In the genomic region with DNA sequence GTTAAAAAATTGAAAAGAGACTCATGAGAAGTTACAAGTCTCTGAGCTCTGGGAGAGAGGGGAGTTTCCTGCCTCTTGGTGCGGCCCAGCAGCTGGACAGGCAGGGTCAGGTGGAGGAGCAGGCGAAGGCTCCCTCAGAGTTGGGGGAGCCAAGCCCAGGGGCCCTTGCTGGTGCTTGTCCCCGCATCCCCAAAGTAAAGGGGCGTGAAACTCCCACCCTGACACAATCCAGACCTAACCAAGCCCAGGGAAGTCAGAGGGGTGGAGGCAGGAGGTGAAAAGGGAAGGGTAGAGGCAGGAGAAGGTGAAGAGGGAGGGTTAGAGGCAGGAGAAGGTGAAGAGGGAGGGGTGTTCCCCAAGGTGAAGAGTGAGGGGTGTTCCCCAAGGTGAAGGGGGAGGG, we compare ENCODE assay signal across 20 cellular contexts.
DNase-seq lines count a peak whose midpoint lies in the region; ATAC-seq and TF ChIP-seq lines count a peak whose summit lies in the region.
"Had no signal": no experiment of that assay in that cellular context is flagged by ENCODE, and none has a peak within 500 bp of the region (broad histone marks: within the 10 kb centered on the region; RNA-seq: fewer than 3 reads in every experiment).

No MANE protein-coding gene starts in this region.

- TF ChIP-seq POLR2A in heart left ventricle (IDR thresholded peaks at IDR 0.05) = no peak
- no peak for TF ChIP-seq POLR2A in sigmoid colon (IDR thresholded peaks at IDR 0.05)

- H3K27me3 ChIP-seq in right atrium auricular region (no peaks in the 10 kb centered on the region), heart left ventricle (peaks cover 0 to 12% (median 0%) of the 10 kb centered on the region in 9 donors), sigmoid colon (no peaks in the 10 kb centered on the region), GM23248 (replicated peaks; ENCODE audit: insufficient read depth) (no peaks in the 10 kb centered on the region)
- H3K27me3 ChIP-seq: BLaER1 had no signal

- 60 to 66% (median 62%) methylated on average over 4 of the region's 4 CpGs for WGBS in heart left ventricle, 4 donors
- WGBS in sigmoid colon, 2 donors = 51 to 70% methylated on average over 4 of the region's 4 CpGs
- WGBS in GM23248 (ENCODE audit: low coverage in 1 of 2, low lambda C conversion rate in 2 of 2, missing lambda C conversion rate in 2 of 2), 2 experiments = 6 to 14% methylated on average over 4 of the region's 4 CpGs

- no peaks in the 10 kb centered on the region for H3K9me3 ChIP-seq in right atrium auricular region
- H3K9me3 ChIP-seq in heart left ventricle = no peaks in the 10 kb centered on the region
- H3K9me3 ChIP-seq in sigmoid colon = no peaks in the 10 kb centered on the region
- H3K9me3 ChIP-seq in GM23248 (ENCODE audit: low read depth) = no peaks in the 10 kb centered on the region
- H3K9me3 ChIP-seq: BLaER1 had no signal

- no peaks in the 10 kb centered on the region for H3F3A ChIP-seq in GM23248 (ENCODE audit: insufficient read depth)

- H3K27ac Mint-ChIP-seq in activated naive CD4-positive, alpha-beta T cell treated with anti-CD3 and anti-CD28 coated beads for 36 hours = no peak overlapping the region
- H3K27ac Mint-ChIP-seq: B cell; CD4-positive, alpha-beta T cell had no signal

- H3K36me3 ChIP-seq in right atrium auricular region (no peaks in the 10 kb centered on the region), heart left ventricle (no peaks in the 10 kb centered on the region), sigmoid colon (no peaks in the 10 kb centered on the region), GM23248 (ENCODE audit: low read depth) (no peaks in the 10 kb centered on the region)
- H3K36me3 ChIP-seq: BLaER1 had no signal

- in situ Hi-C loops in GM23248 (cut with MboI) = no loop called here

- H2AFZ ChIP-seq in GM23248 = no peak overlapping the region

- H3K9me2 ChIP-seq in GM23248 (ENCODE audit: insufficient read depth) = no peaks in the 10 kb centered on the region

- peak; percentile 1 for DNase-seq in right atrium auricular region (ENCODE audit: low spot score)
- no peak for DNase-seq in heart left ventricle
- DNase-seq in mesenteric fat pad (ENCODE audit: low spot score) = peak; percentile 55
- peak; percentile 30 for DNase-seq in sigmoid colon
- no peak for DNase-seq in GM23248
- DNase-seq in OCI-M2 (lab: John Stamatoyannopoulos, UW; ENCODE audit: unreplicated experiment) = no peak
- no peak for DNase-seq in activated naive CD4-positive, alpha-beta T cell treated with anti-CD3 and anti-CD28 coated beads for 36 hours
- DNase-seq: CD4-positive, alpha-beta T cell; CD8-positive, alpha-beta memory T cell; DMS 273 treated with DMSO at 0.1 percent for 48 hours; DMS79; EL; GDM1; H7 had no signal

- ATAC-seq in heart left ventricle (no peak), GM18519 (IDR thresholded peaks at IDR 0.05; ENCODE audit: low FRiP score, unreplicated experiment) (no peak)
- ATAC-seq: HCT116 had no signal

- CTCF ChIA-PET in activated naive CD4-positive, alpha-beta T cell treated with anti-CD3 and anti-CD28 coated beads for 36 hours (lab: Charles Lee) = no interaction called here

- H3K9ac ChIP-seq in GM23248 = no peak overlapping the region
- H3K9ac ChIP-seq: BLaER1 had no signal

- no peaks in the 10 kb centered on the region for H4K20me1 ChIP-seq in GM23248 (ENCODE audit: insufficient read depth)
- H4K20me1 ChIP-seq: BLaER1 had no signal

- H3K4me3 ChIP-seq in right atrium auricular region (no peak overlapping the region), heart left ventricle (no peak overlapping the region), sigmoid colon (no peak overlapping the region), GM23248 (no peak overlapping the region)
- H3K4me3 ChIP-seq: BLaER1 had no signal

- no peaks in the 10 kb centered on the region for H3K4me1 Mint-ChIP-seq in activated naive CD4-positive, alpha-beta T cell treated with anti-CD3 and anti-CD28 coated beads for 36 hours (ENCODE audit: low read depth)
- H3K4me1 Mint-ChIP-seq: B cell; CD8-positive, alpha-beta memory T cell had no signal

- TF ChIP-seq CTCF in right atrium auricular region (IDR thresholded peaks at IDR 0.05) = no peak
- TF ChIP-seq CTCF in heart left ventricle (IDR thresholded peaks at IDR 0.05) = no peak
- TF ChIP-seq CTCF in sigmoid colon (IDR thresholded peaks at IDR 0.05) = no peak

- H3K36me3 Mint-ChIP-seq in activated naive CD4-positive, alpha-beta T cell treated with anti-CD3 and anti-CD28 coated beads for 36 hours (ENCODE audit: low read depth) = no peaks in the 10 kb centered on the region
- H3K36me3 Mint-ChIP-seq: CD8-positive, alpha-beta memory T cell had no signal

- no peaks in the 10 kb centered on the region for H3K79me2 ChIP-seq in GM23248 (ENCODE audit: insufficient read depth)

- peaks cover 5% of the 10 kb centered on the region for H3K27me3 Mint-ChIP-seq in activated naive CD4-positive, alpha-beta T cell treated with anti-CD3 and anti-CD28 coated beads for 36 hours (ENCODE audit: low read depth)

- H3K4me2 ChIP-seq in GM23248 (ENCODE audit: unreplicated experiment) = no peak overlapping the region
- H3K4me2 ChIP-seq: BLaER1 had no signal

- no peak overlapping the region for H3K4me3 Mint-ChIP-seq in activated naive CD4-positive, alpha-beta T cell treated with anti-CD3 and anti-CD28 coated beads for 36 hours
- H3K4me3 Mint-ChIP-seq: B cell; CD4-positive, alpha-beta T cell; CD8-positive, alpha-beta memory T cell had no signal

- no peaks in the 10 kb centered on the region for H3K9me3 Mint-ChIP-seq in activated naive CD4-positive, alpha-beta T cell treated with anti-CD3 and anti-CD28 coated beads for 36 hours
- H3K9me3 Mint-ChIP-seq: CD4-positive, alpha-beta T cell had no signal

- no peak for TF ChIP-seq EP300 in sigmoid colon (IDR thresholded peaks at IDR 0.05)

- H3K27ac ChIP-seq in right atrium auricular region = no peak overlapping the region
- H3K27ac ChIP-seq in heart left ventricle = no peak overlapping the region
- no peak overlapping the region for H3K27ac ChIP-seq in sigmoid colon
- H3K27ac ChIP-seq in GM23248 = no peak overlapping the region
- H3K27ac ChIP-seq: 22Rv1, BLaER1, C4-2B had no signal

- intact Hi-C loops in heart left ventricle (cut with DNase I) (no loop called here), sigmoid colon (cut with DNase I) (no loop called here)
- intact Hi-C loops in activated naive CD4-positive, alpha-beta T cell treated with anti-CD3 and anti-CD28 coated beads for 36 hours (cut with micrococcal nuclease) = no loop called here

- H3K4me1 ChIP-seq in right atrium auricular region = no peaks in the 10 kb centered on the region
- H3K4me1 ChIP-seq in heart left ventricle = no peaks in the 10 kb centered on the region
- H3K4me1 ChIP-seq in sigmoid colon = no peaks in the 10 kb centered on the region
- no peaks in the 10 kb centered on the region for H3K4me1 ChIP-seq in GM23248 (ENCODE audit: insufficient read depth)

Comparison
In these comparisons a context has a peak if more than half of its experiments do, and no peak if none do; other contexts are left out.
1. DNase-seq: peak in right atrium auricular region (single experiment), mesenteric fat pad (single experiment) and sigmoid colon (single experiment); none in heart left ventricle (0 of 5), GM23248 (single experiment), OCI-M2 (single experiment) and activated naive CD4-positive, alpha-beta T cell treated with anti-CD3 and anti-CD28 coated beads for 36 hours (single experiment).